Comparison of ENCODE assay signal across 25 cellular contexts in genomic region chr6:71460933-71461332, GRCh38.
DNase-seq lines count a peak whose midpoint lies in the region; ATAC-seq, FAIRE-seq and TF ChIP-seq lines count a peak whose summit lies in the region.
"Had no signal": no experiment of that assay in that cellular context is flagged by ENCODE, and none has a peak within 500 bp of the region (broad histone marks: within the 10 kb centered on the region; RNA-seq: fewer than 3 reads in every experiment).

No MANE protein-coding gene starts in this region.

- CTCF ChIA-PET in Panc1 (lab: Charles Lee) = no interaction called here

- POLR2A ChIA-PET in Panc1 (lab: Charles Lee) = no interaction called here

- intact Hi-C loops in Panc1 (cut with micrococcal nuclease; ENCODE audit: unreplicated experiment) = no loop called here

- no peak for TF ChIP-seq POLR2A in H54 (IDR thresholded peaks at IDR 0.05; ENCODE audit: low read depth, low read length)

- ATAC-seq in Panc1 = no peak
- ATAC-seq: naive thymus-derived CD4-positive, alpha-beta T cell; stimulated activated naive CD8-positive, alpha-beta T cell treated with anti-CD3 and anti-CD28 coated beads, Interleukin-15, amount 100 ng/mL, for 72 hours had no signal

- DNase-seq in H54 (ENCODE audit: insufficient read length, low spot score) (no peak), Panc1 (ENCODE audit: low read depth, low spot score) (no peak), fibroblast of mammary gland (ENCODE audit: low read depth) (peak; percentile 53), smooth muscle cell (lab: John Stamatoyannopoulos, UW; ENCODE audit: unreplicated experiment) (no peak), brain microvascular endothelial cell (no peak), RCC 7860 (ENCODE audit: low spot score) (no peak)
- DNase-seq in activated CD8-positive, alpha-beta memory T cell treated with anti-CD3 and anti-CD28 coated beads for 24 hours = no peak
- DNase-seq: activated gamma-delta T cell treated with Interleukin-2 at 50 U/mL for 16 hours; amniotic stem cell; C1 segment of cervical spinal cord; effector memory CD4-positive, alpha-beta T cell; GF-D8; H7; immature natural killer cell; naive thymus-derived CD4-positive, alpha-beta T cell; NCI-H1694 treated with DMSO at 0.1 percent for 48 hours; SHP77 treated with DMSO at 0.1 percent for 48 hours; stimulated activated CD4-positive, alpha-beta T cell treated with anti-CD3 and anti-CD28 coated beads, Interleukin-2, amount 100 ng/mL, for 48 hours; stimulated activated naive CD8-positive, alpha-beta T cell treated with anti-CD3 and anti-CD28 coated beads, Interleukin-15, amount 100 ng/mL, for 72 hours; transverse colon had no signal

- H3K9me3 ChIP-seq in Panc1 (ENCODE audit: control insufficient read depth, insufficient read depth, low read depth, low read length) (peaks cover 21% of the 10 kb centered on the region; the same call in 1 of the 2 replicates), smooth muscle cell (replicated peaks; ENCODE audit: low read depth) (no peaks in the 10 kb centered on the region)
- H3K9me3 ChIP-seq: transverse colon had no signal

- BruUV-seq in Panc1 (replicated peaks; lab: Mats Ljungman, UMichigan) = no TSS peak

- no peak overlapping the region for H3K4me3 ChIP-seq in Panc1 (ENCODE audit: low read depth in 2 of 2, low read length in 2 of 2)
- no peak overlapping the region for H3K4me3 ChIP-seq in fibroblast of mammary gland (ENCODE audit: control insufficient read depth, low read depth, low read length)
- H3K4me3 ChIP-seq in smooth muscle cell = no peak overlapping the region
- H3K4me3 ChIP-seq in brain microvascular endothelial cell (ENCODE audit: low read depth, low read length) = no peak overlapping the region
- H3K4me3 ChIP-seq: transverse colon had no signal

- no peaks in the 10 kb centered on the region for H3K79me2 ChIP-seq in smooth muscle cell (ENCODE audit: low read depth)
- H3K79me2 ChIP-seq: parathyroid adenoma had no signal

- in situ Hi-C loops in Panc1 (cut with HindIII; ENCODE audit: low pct_unique_long_range_greater_than_20kb, low sequenced_read_pairs) = no loop called here
- in situ Hi-C loops in brain microvascular endothelial cell (cut with HindIII; ENCODE audit: low pct_ligation_motif_present, low sequenced_read_pairs) = no loop called here

- 0 out of 2 replicates have a peak overlapping the region, but pooled peaks have one; percentile 8 for H3K27ac ChIP-seq in Panc1 (ENCODE audit: low read length)
- peak overlapping the region; percentile 38 for H3K27ac ChIP-seq in smooth muscle cell (ENCODE audit: low read depth)
- no peak overlapping the region for H3K27ac ChIP-seq in brain microvascular endothelial cell
- H3K27ac ChIP-seq: HL-60, parathyroid adenoma, transverse colon, VCaP had no signal

- H3K36me3 ChIP-seq in Panc1 (ENCODE audit: control insufficient read depth, insufficient read depth, low read length) (no peaks in the 10 kb centered on the region), smooth muscle cell (ENCODE audit: low read depth) (no peaks in the 10 kb centered on the region), brain microvascular endothelial cell (replicated peaks) (no peaks in the 10 kb centered on the region)
- H3K36me3 ChIP-seq: transverse colon had no signal

- H3K4me2 ChIP-seq in smooth muscle cell = peak overlapping the region; percentile 58

- H3F3A ChIP-seq in smooth muscle cell (ENCODE audit: low read depth) = no peaks in the 10 kb centered on the region

- FAIRE-seq in H54 (lab: Jason Lieb, UNC) (peak; percentile 97), RCC 7860 (lab: Jason Lieb, UNC) (no peak)
- FAIRE-seq: D721Med, GM12891 had no signal

- no peaks in the 10 kb centered on the region for H4K20me1 ChIP-seq in smooth muscle cell (ENCODE audit: low read depth)

- H3K27me3 ChIP-seq in Panc1 (ENCODE audit: control insufficient read depth, insufficient read depth, low read length) (no peaks in the 10 kb centered on the region), smooth muscle cell (ENCODE audit: low read depth) (no peaks in the 10 kb centered on the region), brain microvascular endothelial cell (replicated peaks) (no peaks in the 10 kb centered on the region)
- H3K27me3 ChIP-seq: transverse colon had no signal

- TF ChIP-seq CTCF in Panc1 (IDR thresholded peaks at IDR 0.05) (no peak), fibroblast of mammary gland (conservative IDR thresholded peaks at IDR 0.05; ENCODE audit: control insufficient read depth, insufficient read depth, low read depth, low read length) (no peak), smooth muscle cell (IDR thresholded peaks at IDR 0.05; ENCODE audit: borderline replicate concordance, insufficient read depth, poor library complexity, severe bottlenecking) (no peak), brain microvascular endothelial cell (IDR thresholded peaks at IDR 0.05; ENCODE audit: low read depth, low read length, missing control alignments) (no peak)

- 75% methylated on average over 3 of the region's 3 CpGs for whole genome bisulfite sequencing in smooth muscle cell (ENCODE audit: low lambda C conversion rate)

- no peak overlapping the region for H3K9ac ChIP-seq in smooth muscle cell (ENCODE audit: low read depth)
- H3K9ac ChIP-seq: parathyroid adenoma had no signal

- H2AFZ ChIP-seq in smooth muscle cell (ENCODE audit: low read depth) = no peak overlapping the region
- H2AFZ ChIP-seq: parathyroid adenoma had no signal

- H3K4me1 ChIP-seq in Panc1 (ENCODE audit: control insufficient read depth, insufficient read depth, low read length) (no peaks in the 10 kb centered on the region), smooth muscle cell (ENCODE audit: low read depth) (peaks cover 5% of the 10 kb centered on the region)
- H3K4me1 ChIP-seq: parathyroid adenoma, transverse colon had no signal
